1 cellular context compared by ENCODE assay signal in the genomic region with DNA sequence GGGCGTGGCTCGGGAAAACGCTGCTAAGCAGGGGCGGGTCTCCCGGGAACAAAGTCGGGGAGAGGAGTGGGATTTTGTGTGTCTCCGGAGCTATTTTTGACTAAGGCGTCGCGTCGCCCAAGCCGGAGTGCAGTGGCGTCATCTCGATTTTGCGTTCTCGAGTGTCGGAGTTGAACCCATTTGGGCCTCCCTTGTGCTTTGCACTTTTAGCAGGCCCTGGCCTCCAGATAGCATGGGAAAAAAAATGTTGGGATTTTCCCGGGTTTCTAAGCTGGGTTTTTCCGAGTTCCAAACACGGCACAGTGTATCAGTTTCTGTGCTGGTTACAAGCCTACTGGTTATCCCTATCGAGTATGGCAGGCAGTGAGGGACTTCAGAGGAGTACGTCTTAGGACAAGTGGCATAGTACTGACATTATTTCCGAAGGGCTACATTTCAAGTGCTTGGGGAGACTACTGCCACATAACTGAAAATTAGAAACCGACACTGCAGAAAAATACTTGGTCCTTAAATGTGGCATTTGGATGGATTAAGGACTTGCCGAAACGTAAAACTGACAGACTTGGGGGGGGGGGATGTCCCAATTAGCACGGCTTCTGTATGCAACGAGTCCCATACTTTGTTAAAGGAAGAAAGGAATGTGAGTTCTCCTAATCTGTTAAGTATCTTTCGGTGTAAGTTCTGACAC.
TF ChIP-seq lines count a peak whose summit lies in the region.

No MANE protein-coding gene starts in this region.

TF ChIP-seq in K562, 482 proteins besides CTCF, POLR2A, EP300 and RAD21 (continued from another document and continues in another):
- TF ChIP-seq, protein P1, sequence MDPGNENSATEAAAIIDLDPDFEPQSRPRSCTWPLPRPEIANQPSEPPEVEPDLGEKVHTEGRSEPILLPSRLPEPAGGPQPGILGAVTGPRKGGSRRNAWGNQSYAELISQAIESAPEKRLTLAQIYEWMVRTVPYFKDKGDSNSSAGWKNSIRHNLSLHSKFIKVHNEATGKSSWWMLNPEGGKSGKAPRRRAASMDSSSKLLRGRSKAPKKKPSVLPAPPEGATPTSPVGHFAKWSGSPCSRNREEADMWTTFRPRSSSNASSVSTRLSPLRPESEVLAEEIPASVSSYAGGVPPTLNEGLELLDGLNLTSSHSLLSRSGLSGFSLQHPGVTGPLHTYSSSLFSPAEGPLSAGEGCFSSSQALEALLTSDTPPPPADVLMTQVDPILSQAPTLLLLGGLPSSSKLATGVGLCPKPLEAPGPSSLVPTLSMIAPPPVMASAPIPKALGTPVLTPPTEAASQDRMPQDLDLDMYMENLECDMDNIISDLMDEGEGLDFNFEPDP (CRISPR knock-in tag; IDR thresholded peaks at IDR 0.05): peak; percentile 92
- TF ChIP-seq NBN (IDR thresholded peaks at IDR 0.05; ENCODE audit: low read depth): peak; percentile 75; the same call in 1 of the 2 replicates
- TF ChIP-seq ARHGAP35 (IDR thresholded peaks at IDR 0.05; ENCODE audit: partially characterized antibody): peak; percentile 75
- TF ChIP-seq, protein P2, sequence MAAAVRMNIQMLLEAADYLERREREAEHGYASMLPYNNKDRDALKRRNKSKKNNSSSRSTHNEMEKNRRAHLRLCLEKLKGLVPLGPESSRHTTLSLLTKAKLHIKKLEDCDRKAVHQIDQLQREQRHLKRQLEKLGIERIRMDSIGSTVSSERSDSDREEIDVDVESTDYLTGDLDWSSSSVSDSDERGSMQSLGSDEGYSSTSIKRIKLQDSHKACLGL (CRISPR knock-in tag; IDR thresholded peaks at IDR 0.05; ENCODE audit: borderline replicate concordance, poor library complexity, severe bottlenecking): no peak
- TF ChIP-seq NFATC3 (IDR thresholded peaks at IDR 0.05): peak; percentile 90
- TF ChIP-seq, protein P3, sequence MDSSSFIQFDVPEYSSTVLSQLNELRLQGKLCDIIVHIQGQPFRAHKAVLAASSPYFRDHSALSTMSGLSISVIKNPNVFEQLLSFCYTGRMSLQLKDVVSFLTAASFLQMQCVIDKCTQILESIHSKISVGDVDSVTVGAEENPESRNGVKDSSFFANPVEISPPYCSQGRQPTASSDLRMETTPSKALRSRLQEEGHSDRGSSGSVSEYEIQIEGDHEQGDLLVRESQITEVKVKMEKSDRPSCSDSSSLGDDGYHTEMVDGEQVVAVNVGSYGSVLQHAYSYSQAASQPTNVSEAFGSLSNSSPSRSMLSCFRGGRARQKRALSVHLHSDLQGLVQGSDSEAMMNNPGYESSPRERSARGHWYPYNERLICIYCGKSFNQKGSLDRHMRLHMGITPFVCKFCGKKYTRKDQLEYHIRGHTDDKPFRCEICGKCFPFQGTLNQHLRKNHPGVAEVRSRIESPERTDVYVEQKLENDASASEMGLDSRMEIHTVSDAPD (CRISPR knock-in tag; IDR thresholded peaks at IDR 0.05): 0 out of 2 replicates have a peak, but pooled peaks have one; percentile 6
- TF ChIP-seq TARDBP (IDR thresholded peaks at IDR 0.05): peak; percentile 84; the same call in 1 of the 2 replicates
- TF ChIP-seq, protein P4, sequence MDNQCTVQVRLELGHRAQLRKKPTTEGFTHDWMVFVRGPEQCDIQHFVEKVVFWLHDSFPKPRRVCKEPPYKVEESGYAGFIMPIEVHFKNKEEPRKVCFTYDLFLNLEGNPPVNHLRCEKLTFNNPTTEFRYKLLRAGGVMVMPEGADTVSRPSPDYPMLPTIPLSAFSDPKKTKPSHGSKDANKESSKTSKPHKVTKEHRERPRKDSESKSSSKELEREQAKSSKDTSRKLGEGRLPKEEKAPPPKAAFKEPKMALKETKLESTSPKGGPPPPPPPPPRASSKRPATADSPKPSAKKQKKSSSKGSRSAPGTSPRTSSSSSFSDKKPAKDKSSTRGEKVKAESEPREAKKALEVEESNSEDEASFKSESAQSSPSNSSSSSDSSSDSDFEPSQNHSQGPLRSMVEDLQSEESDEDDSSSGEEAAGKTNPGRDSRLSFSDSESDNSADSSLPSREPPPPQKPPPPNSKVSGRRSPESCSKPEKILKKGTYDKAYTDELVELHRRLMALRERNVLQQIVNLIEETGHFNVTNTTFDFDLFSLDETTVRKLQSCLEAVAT (IDR thresholded peaks at IDR 0.05): peak; percentile 98 to 99
- TF ChIP-seq CBX8 (IDR thresholded peaks at IDR 0.05; ENCODE audit: borderline replicate concordance, extremely low read depth, low read depth, low read length, poor library complexity, severe bottlenecking): no peak
- peak; percentile 80 for TF ChIP-seq ZSCAN29 (IDR thresholded peaks at IDR 0.05)
- TF ChIP-seq ZBTB8A (IDR thresholded peaks at IDR 0.05; ENCODE audit: partially characterized antibody): peak; percentile 42
- TF ChIP-seq, protein P5, sequence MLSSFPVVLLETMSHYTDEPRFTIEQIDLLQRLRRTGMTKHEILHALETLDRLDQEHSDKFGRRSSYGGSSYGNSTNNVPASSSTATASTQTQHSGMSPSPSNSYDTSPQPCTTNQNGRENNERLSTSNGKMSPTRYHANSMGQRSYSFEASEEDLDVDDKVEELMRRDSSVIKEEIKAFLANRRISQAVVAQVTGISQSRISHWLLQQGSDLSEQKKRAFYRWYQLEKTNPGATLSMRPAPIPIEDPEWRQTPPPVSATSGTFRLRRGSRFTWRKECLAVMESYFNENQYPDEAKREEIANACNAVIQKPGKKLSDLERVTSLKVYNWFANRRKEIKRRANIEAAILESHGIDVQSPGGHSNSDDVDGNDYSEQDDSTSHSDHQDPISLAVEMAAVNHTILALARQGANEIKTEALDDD (IDR thresholded peaks at IDR 0.05): peak; percentile 65
- TF ChIP-seq, protein P6, sequence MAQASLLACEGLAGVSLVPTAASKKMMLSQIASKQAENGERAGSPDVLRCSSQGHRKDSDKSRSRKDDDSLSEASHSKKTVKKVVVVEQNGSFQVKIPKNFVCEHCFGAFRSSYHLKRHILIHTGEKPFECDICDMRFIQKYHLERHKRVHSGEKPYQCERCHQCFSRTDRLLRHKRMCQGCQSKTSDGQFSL (CRISPR knock-in tag; IDR thresholded peaks at IDR 0.05): peak; percentile 97
- TF ChIP-seq, protein P6 (tag; IDR thresholded peaks at IDR 0.05): peak; percentile 60 to 88; a peak in 2 of 4 replicates
- TF ChIP-seq, protein P7, sequence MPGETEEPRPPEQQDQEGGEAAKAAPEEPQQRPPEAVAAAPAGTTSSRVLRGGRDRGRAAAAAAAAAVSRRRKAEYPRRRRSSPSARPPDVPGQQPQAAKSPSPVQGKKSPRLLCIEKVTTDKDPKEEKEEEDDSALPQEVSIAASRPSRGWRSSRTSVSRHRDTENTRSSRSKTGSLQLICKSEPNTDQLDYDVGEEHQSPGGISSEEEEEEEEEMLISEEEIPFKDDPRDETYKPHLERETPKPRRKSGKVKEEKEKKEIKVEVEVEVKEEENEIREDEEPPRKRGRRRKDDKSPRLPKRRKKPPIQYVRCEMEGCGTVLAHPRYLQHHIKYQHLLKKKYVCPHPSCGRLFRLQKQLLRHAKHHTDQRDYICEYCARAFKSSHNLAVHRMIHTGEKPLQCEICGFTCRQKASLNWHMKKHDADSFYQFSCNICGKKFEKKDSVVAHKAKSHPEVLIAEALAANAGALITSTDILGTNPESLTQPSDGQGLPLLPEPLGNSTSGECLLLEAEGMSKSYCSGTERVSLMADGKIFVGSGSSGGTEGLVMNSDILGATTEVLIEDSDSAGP (CRISPR knock-in tag; IDR thresholded peaks at IDR 0.05): peak; percentile 57
- TF ChIP-seq MYBL2 (IDR thresholded peaks at IDR 0.05; ENCODE audit: low read depth): 0 out of 2 replicates have a peak, but pooled peaks have one; percentile 60
- TF ChIP-seq MYBL2 (CRISPR knock-in tag; IDR thresholded peaks at IDR 0.05; ENCODE audit: borderline replicate concordance): no peak
- TF ChIP-seq MIER1 (IDR thresholded peaks at IDR 0.05; ENCODE audit: low read depth): peak; percentile 67; the same call in 1 of the 2 replicates
- no peak for TF ChIP-seq PCBP1 (IDR thresholded peaks at IDR 0.05; ENCODE audit: low read depth, low read length, poor library complexity, severe bottlenecking)
- TF ChIP-seq, protein P8, sequence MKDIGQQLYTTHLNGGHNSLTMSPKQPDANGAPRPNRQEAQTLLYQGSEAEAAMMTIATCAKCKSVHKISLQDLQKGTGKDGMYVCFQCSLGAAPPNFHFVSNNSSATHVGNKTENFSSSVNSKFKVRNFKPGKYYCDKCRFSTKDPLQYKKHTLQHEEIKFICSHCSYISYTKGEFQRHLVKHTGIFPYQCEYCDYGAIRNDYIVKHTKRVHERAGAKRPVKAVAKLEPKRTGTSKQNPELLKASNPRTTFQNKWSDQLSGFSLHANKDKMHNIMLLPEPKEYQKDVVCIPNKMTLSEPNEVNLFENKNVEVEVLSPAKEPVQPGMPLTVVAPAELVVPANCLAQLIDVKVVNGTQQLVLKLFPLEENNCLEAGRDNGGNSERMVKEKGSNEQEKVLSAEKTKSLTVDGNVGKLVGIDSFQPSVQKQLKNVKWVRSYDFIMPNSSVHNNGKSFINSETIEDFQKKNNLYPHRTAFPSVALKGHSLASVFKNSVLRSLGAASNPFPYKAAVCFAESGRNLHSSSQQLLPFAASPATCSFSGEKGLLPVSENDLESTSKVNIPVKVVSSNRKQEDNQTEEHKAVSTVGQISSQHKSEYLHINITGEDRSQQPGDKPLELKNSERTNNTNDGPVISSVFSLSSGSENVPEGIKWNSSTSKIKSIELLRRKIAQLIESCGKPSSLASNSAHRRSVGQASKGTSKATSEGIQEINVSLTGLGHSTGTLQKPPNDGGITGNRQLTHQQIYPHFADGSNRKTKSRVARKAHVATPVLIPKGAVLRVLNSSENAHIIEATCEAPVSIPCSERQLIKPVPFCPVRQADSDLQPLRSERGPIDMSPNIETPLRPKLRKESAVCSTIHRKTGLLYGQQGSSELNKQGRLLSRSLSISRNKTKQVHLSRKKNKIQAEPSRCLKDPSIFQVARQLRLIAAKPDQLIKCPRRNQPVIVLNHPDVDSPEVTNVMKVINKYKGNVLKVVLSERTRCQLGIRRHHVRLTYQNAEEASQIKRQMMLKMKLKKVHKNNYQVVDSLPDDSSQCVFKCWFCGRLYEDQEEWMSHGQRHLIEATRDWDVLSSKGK (CRISPR knock-in tag; IDR thresholded peaks at IDR 0.05): peak; percentile 82
- no peak; the same call in none of the 2 replicates for TF ChIP-seq SAFB (IDR thresholded peaks at IDR 0.05; ENCODE audit: borderline replicate concordance, low read depth, low read length)
- TF ChIP-seq DMBX1 (CRISPR knock-in tag; IDR thresholded peaks at IDR 0.05; ENCODE audit: borderline replicate concordance): 0 out of 2 replicates have a peak, but pooled peaks have one; percentile 10
- peak in 1 of 2 experiments; percentile 50; a peak in 2 of 4 replicates for TF ChIP-seq TBL1XR1 (IDR thresholded peaks at IDR 0.05; ENCODE audit: low read length in 2 of 2)
- TF ChIP-seq ZNF764 (CRISPR knock-in tag; IDR thresholded peaks at IDR 0.05; ENCODE audit: low read depth): peak; percentile 61; the same call in 1 of the 2 replicates
- no peak for TF ChIP-seq SRSF9 (IDR thresholded peaks at IDR 0.05; ENCODE audit: borderline replicate concordance, low read depth, low read length)
- TF ChIP-seq NEUROD1 (IDR thresholded peaks at IDR 0.05; ENCODE audit: borderline replicate concordance, low read depth, low read length, partially characterized antibody): peak; percentile 7
- TF ChIP-seq ZNF561 (CRISPR knock-in tag; conservative IDR thresholded peaks at IDR 0.05): peak; percentile 87
- TF ChIP-seq, protein P9, sequence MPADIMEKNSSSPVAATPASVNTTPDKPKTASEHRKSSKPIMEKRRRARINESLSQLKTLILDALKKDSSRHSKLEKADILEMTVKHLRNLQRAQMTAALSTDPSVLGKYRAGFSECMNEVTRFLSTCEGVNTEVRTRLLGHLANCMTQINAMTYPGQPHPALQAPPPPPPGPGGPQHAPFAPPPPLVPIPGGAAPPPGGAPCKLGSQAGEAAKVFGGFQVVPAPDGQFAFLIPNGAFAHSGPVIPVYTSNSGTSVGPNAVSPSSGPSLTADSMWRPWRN (IDR thresholded peaks at IDR 0.05; ENCODE audit: low read depth): peak; percentile 55; the same call in 1 of the 2 replicates
- TF ChIP-seq, protein P10, sequence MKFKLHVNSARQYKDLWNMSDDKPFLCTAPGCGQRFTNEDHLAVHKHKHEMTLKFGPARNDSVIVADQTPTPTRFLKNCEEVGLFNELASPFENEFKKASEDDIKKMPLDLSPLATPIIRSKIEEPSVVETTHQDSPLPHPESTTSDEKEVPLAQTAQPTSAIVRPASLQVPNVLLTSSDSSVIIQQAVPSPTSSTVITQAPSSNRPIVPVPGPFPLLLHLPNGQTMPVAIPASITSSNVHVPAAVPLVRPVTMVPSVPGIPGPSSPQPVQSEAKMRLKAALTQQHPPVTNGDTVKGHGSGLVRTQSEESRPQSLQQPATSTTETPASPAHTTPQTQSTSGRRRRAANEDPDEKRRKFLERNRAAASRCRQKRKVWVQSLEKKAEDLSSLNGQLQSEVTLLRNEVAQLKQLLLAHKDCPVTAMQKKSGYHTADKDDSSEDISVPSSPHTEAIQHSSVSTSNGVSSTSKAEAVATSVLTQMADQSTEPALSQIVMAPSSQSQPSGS (CRISPR knock-in tag; IDR thresholded peaks at IDR 0.05): no peak
- TF ChIP-seq, protein P11, sequence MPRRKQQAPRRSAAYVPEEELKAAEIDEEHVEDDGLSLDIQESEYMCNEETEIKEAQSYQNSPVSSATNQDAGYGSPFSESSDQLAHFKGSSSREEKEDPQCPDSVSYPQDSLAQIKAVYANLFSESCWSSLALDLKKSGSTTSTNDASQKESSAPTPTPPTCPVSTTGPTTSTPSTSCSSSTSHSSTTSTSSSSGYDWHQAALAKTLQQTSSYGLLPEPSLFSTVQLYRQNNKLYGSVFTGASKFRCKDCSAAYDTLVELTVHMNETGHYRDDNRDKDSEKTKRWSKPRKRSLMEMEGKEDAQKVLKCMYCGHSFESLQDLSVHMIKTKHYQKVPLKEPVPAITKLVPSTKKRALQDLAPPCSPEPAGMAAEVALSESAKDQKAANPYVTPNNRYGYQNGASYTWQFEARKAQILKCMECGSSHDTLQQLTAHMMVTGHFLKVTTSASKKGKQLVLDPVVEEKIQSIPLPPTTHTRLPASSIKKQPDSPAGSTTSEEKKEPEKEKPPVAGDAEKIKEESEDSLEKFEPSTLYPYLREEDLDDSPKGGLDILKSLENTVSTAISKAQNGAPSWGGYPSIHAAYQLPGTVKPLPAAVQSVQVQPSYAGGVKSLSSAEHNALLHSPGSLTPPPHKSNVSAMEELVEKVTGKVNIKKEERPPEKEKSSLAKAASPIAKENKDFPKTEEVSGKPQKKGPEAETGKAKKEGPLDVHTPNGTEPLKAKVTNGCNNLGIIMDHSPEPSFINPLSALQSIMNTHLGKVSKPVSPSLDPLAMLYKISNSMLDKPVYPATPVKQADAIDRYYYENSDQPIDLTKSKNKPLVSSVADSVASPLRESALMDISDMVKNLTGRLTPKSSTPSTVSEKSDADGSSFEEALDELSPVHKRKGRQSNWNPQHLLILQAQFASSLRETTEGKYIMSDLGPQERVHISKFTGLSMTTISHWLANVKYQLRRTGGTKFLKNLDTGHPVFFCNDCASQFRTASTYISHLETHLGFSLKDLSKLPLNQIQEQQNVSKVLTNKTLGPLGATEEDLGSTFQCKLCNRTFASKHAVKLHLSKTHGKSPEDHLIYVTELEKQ (CRISPR knock-in tag; IDR thresholded peaks at IDR 0.05): peak; percentile 20
- TF ChIP-seq LEF1 (IDR thresholded peaks at IDR 0.05): peak; percentile 54
- peak; percentile 91; the same call in 1 of the 2 replicates for TF ChIP-seq ZNF695 (CRISPR knock-in tag; IDR thresholded peaks at IDR 0.05)
- TF ChIP-seq CCNT2 (IDR thresholded peaks at IDR 0.05; ENCODE audit: borderline replicate concordance, extremely low read depth, insufficient read length, low read depth, low read length): peak; percentile 12
- TF ChIP-seq HEY1 (CRISPR knock-in tag; IDR thresholded peaks at IDR 0.05; ENCODE audit: borderline replicate concordance): 0 out of 2 replicates have a peak, but pooled peaks have one; percentile 79
- no peak for TF ChIP-seq ZNF12 (CRISPR knock-in tag; IDR thresholded peaks at IDR 0.05)
- TF ChIP-seq ZNF197 (CRISPR knock-in tag; IDR thresholded peaks at IDR 0.05; ENCODE audit: low read depth): peak; percentile 30; the same call in 1 of the 2 replicates
- TF ChIP-seq OTX1 (CRISPR knock-in tag; IDR thresholded peaks at IDR 0.05): peak; percentile 98
